Comparison of ENCODE assay signal across 18 cellular contexts in the genomic region with DNA sequence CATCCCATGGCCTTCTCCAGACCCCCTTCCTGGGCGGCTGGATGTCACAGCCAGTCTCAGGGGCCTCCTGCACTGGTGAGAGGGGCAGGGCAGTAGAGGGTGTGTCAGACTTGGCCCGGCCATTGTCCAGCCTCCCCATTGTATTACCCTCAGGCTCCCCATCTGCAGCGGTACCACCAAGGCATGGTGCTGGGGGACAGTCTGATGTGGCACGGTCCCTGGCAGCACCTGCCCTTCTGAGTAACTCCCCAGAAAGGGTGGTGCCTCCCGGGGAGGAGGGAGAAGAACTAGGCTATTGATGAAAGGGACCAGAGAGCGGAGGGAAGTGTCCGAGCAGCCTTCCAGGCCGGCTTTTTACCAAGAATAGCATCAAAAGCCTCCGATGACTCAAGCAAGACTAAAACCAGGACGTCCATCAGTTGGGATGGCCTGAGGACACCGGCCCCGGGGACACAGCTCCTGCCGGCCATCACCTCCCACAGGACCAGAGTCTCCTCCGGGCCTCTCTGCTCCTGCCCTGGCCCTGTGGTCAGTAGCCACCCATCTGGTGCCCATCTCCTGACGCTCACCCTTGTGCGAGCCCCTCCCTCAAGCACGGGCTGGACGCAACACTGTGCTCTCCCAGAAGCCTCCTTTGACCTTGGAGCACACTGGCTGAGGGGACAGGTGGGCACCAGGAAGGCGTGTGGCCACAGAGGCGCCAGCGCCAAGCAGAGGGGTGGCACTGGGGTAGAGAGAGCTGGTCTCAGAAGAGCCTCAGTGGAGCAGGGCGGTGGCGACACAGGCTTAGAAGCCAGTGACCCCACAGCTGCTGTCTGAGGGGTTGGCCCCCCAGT. TPM values are rescaled to one million over a fixed set of nuclear protein-coding genes. Genes with fewer than 3 reads are reported as not detected.
DNase-seq lines count a peak whose midpoint lies in the region; ATAC-seq and TF ChIP-seq lines count a peak whose summit lies in the region.
"Had no signal": no experiment of that assay in that cellular context is flagged by ENCODE, and none has a peak within 500 bp of the region (broad histone marks: within the 10 kb centered on the region; RNA-seq: fewer than 3 reads in every experiment).

No MANE protein-coding gene starts in this region.

- POLR2A ChIA-PET in activated CD4-positive, alpha-beta T cell treated with anti-CD3 and anti-CD28 coated beads, Interleukin-2, amount 10 ng/mL, durations not matched to agents 7 days and 5 days (lab: Charles Lee): no interaction called here
- POLR2A ChIA-PET in HEK293 (lab: Yijun Ruan, JAX): no interaction called here

- peaks cover 3% of the 10 kb centered on the region for H3K27me3 Mint-ChIP-seq in activated CD4-positive, alpha-beta T cell treated with anti-CD3 and anti-CD28 coated beads, Interleukin-2, amount 10 ng/mL, durations not matched to agents 7 days and 5 days
- H3K27me3 Mint-ChIP-seq in memory B cell: peaks cover 9% of the 10 kb centered on the region

- no peak for ATAC-seq in memory B cell (ENCODE audit: low read depth)
- ATAC-seq in stimulated activated effector memory CD8-positive, alpha-beta T cell treated with anti-CD3 and anti-CD28 coated beads, Interleukin-12 subunit alpha, Interleukin-12 subunit beta, amount 100 ng/mL, for 72 hours: no peak
- ATAC-seq: GM12878 had no signal

- TF ChIP-seq POLR2A in erythroblast (IDR thresholded peaks at IDR 0.05; ENCODE audit: low read length): no peak

- H3K9me3 Mint-ChIP-seq in activated CD4-positive, alpha-beta T cell treated with anti-CD3 and anti-CD28 coated beads, Interleukin-2, amount 10 ng/mL, durations not matched to agents 7 days and 5 days: no peaks in the 10 kb centered on the region
- no peaks in the 10 kb centered on the region for H3K9me3 Mint-ChIP-seq in memory B cell
- H3K9me3 Mint-ChIP-seq in stimulated activated effector memory CD8-positive, alpha-beta T cell treated with anti-CD3 and anti-CD28 coated beads, Interleukin-12 subunit alpha, Interleukin-12 subunit beta, amount 100 ng/mL, for 72 hours: no peaks in the 10 kb centered on the region
- H3K9me3 Mint-ChIP-seq: CD4-positive, alpha-beta T cell had no signal

- no peak overlapping the region for H3K4me3 ChIP-seq in HEK293 (ENCODE audit: low read depth, low read length)
- H3K4me3 ChIP-seq: GM12878, GM23248 had no signal

- CTCF ChIA-PET in activated CD4-positive, alpha-beta T cell treated with anti-CD3 and anti-CD28 coated beads, Interleukin-2, amount 10 ng/mL, durations not matched to agents 7 days and 5 days (lab: Charles Lee): no interaction called here
- CTCF ChIA-PET in HEK293 (lab: Yijun Ruan, JAX): interaction anchor here (1.3 to 1.4 kb wide), 2 partner anchors 45 to 72 kb away, joined by 4 to 7 read pairs; no protein-coding TSS in a partner anchor

- H3K36me3 Mint-ChIP-seq in activated CD4-positive, alpha-beta T cell treated with anti-CD3 and anti-CD28 coated beads, Interleukin-2, amount 10 ng/mL, durations not matched to agents 7 days and 5 days (ENCODE audit: low read depth): peaks cover 5% of the 10 kb centered on the region
- peaks cover 3% of the 10 kb centered on the region for H3K36me3 Mint-ChIP-seq in memory B cell
- H3K36me3 Mint-ChIP-seq in stimulated activated effector memory CD8-positive, alpha-beta T cell treated with anti-CD3 and anti-CD28 coated beads, Interleukin-12 subunit alpha, Interleukin-12 subunit beta, amount 100 ng/mL, for 72 hours: peaks cover 15% of the 10 kb centered on the region

- H3K36me3 ChIP-seq in HEK293 (ENCODE audit: control insufficient read depth in 2 of 2, insufficient read depth in 1 of 2, low read length in 2 of 2): peaks cover 0 to 5% of the 10 kb centered on the region in 2 experiments; a peak in 1 of 3 replicates

- H3K4me1 ChIP-seq in HEK293 (ENCODE audit: control insufficient read depth, insufficient read depth, low read length): no peaks in the 10 kb centered on the region; the same call in 1 of the 2 replicates

- no peak overlapping the region for H3K27ac ChIP-seq in HEK293 (ENCODE audit: extremely low read depth, low read depth, low read length)
- H3K27ac ChIP-seq: 22Rv1, GM23248 had no signal

- no peak for TF ChIP-seq CTCF in HEK293 (tag by site-specific recombination; IDR thresholded peaks at IDR 0.05)

- H3K27ac Mint-ChIP-seq in activated CD4-positive, alpha-beta T cell treated with anti-CD3 and anti-CD28 coated beads, Interleukin-2, amount 10 ng/mL, durations not matched to agents 7 days and 5 days: peak overlapping the region; percentile 5
- H3K27ac Mint-ChIP-seq in memory B cell: peak overlapping the region; percentile 47
- H3K27ac Mint-ChIP-seq in stimulated activated effector memory CD8-positive, alpha-beta T cell treated with anti-CD3 and anti-CD28 coated beads, Interleukin-12 subunit alpha, Interleukin-12 subunit beta, amount 100 ng/mL, for 72 hours: peak overlapping the region; percentile 37
- H3K27ac Mint-ChIP-seq: CD4-positive, alpha-beta T cell had no signal

- DNase-seq in activated CD4-positive, alpha-beta T cell treated with anti-CD3 and anti-CD28 coated beads, Interleukin-2, amount 10 ng/mL, durations not matched to agents 7 days and 5 days: no peak
- no peak for DNase-seq in activated CD4-positive, alpha-beta T cell treated with anti-CD3 and anti-CD28 coated beads, Interleukin-2, amount 50 U/mL, for 4 hours
- DNase-seq in memory B cell (ENCODE audit: low spot score in 2 of 2): no peak
- no peak for DNase-seq in stimulated activated effector memory CD8-positive, alpha-beta T cell treated with anti-CD3 and anti-CD28 coated beads, Interleukin-12 subunit alpha, Interleukin-12 subunit beta, amount 100 ng/mL, for 72 hours (ENCODE audit: low spot score in 2 of 2)
- DNase-seq in NCI-H1930 (lab: John Stamatoyannopoulos, UW): no peak
- DNase-seq in activated gamma-delta T cell (lab: John Stamatoyannopoulos, UW): no peak
- no peak for DNase-seq in erythroblast (lab: John Stamatoyannopoulos, UW)
- DNase-seq: ACHN; C1 segment of cervical spinal cord; CD4-positive, alpha-beta T cell; DMS79; GM23248; H7 had no signal

- no peaks in the 10 kb centered on the region for H3K9me3 ChIP-seq in HEK293 (ENCODE audit: control insufficient read depth, insufficient read depth, low read depth, low read length)

- H3K4me1 Mint-ChIP-seq in activated CD4-positive, alpha-beta T cell treated with anti-CD3 and anti-CD28 coated beads, Interleukin-2, amount 10 ng/mL, durations not matched to agents 7 days and 5 days: peaks cover 35% of the 10 kb centered on the region
- H3K4me1 Mint-ChIP-seq in memory B cell: peaks cover 21% of the 10 kb centered on the region
- H3K4me1 Mint-ChIP-seq in stimulated activated effector memory CD8-positive, alpha-beta T cell treated with anti-CD3 and anti-CD28 coated beads, Interleukin-12 subunit alpha, Interleukin-12 subunit beta, amount 100 ng/mL, for 72 hours: peaks cover 27% of the 10 kb centered on the region

- H3K4me3 Mint-ChIP-seq in activated CD4-positive, alpha-beta T cell treated with anti-CD3 and anti-CD28 coated beads, Interleukin-2, amount 10 ng/mL, durations not matched to agents 7 days and 5 days: no peak overlapping the region
- H3K4me3 Mint-ChIP-seq in memory B cell: no peak overlapping the region
- no peak overlapping the region for H3K4me3 Mint-ChIP-seq in stimulated activated effector memory CD8-positive, alpha-beta T cell treated with anti-CD3 and anti-CD28 coated beads, Interleukin-12 subunit alpha, Interleukin-12 subunit beta, amount 100 ng/mL, for 72 hours
- H3K4me3 Mint-ChIP-seq: CD4-positive, alpha-beta T cell had no signal

TF ChIP-seq in HEK293, 187 proteins besides CTCF, POLR2A, EP300 and RAD21 (continues in another document):
- TF ChIP-seq, protein P1, sequence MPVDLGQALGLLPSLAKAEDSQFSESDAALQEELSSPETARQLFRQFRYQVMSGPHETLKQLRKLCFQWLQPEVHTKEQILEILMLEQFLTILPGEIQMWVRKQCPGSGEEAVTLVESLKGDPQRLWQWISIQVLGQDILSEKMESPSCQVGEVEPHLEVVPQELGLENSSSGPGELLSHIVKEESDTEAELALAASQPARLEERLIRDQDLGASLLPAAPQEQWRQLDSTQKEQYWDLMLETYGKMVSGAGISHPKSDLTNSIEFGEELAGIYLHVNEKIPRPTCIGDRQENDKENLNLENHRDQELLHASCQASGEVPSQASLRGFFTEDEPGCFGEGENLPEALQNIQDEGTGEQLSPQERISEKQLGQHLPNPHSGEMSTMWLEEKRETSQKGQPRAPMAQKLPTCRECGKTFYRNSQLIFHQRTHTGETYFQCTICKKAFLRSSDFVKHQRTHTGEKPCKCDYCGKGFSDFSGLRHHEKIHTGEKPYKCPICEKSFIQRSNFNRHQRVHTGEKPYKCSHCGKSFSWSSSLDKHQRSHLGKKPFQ (tag by site-specific recombination; IDR thresholded peaks at IDR 0.05): no peak
- no peak for TF ChIP-seq FEZF1 (tag by site-specific recombination; IDR thresholded peaks at IDR 0.05)

RNA-seq across cellular contexts. Expression of a gene that starts 5.8 kb away (rescaled TPM):
- 1 to 10 TPM; 5.1 to 5.7 TPM for total RNA-seq in activated CD4-positive, alpha-beta T cell treated with anti-CD3 and anti-CD28 coated beads, Interleukin-2, amount 10 ng/mL, durations not matched to agents 7 days and 5 days

RNA-seq across cellular contexts. Expression of a gene that starts 9.2 kb away (rescaled TPM):
- 1,000 to 10,000 TPM; 1,763 to 2,076 TPM for total RNA-seq in activated CD4-positive, alpha-beta T cell treated with anti-CD3 and anti-CD28 coated beads, Interleukin-2, amount 10 ng/mL, durations not matched to agents 7 days and 5 days

RNA-seq across cellular contexts. Expression of a gene that starts 43.7 kb away (rescaled TPM):
- not detected for total RNA-seq in activated CD4-positive, alpha-beta T cell treated with anti-CD3 and anti-CD28 coated beads, Interleukin-2, amount 10 ng/mL, durations not matched to agents 7 days and 5 days
- total RNA-seq: CD4-positive, alpha-beta T cell; G401; GM12878; GM23248; HT1080 had no signal
